34 cellular contexts compared by ENCODE assay signal in the genomic region with DNA sequence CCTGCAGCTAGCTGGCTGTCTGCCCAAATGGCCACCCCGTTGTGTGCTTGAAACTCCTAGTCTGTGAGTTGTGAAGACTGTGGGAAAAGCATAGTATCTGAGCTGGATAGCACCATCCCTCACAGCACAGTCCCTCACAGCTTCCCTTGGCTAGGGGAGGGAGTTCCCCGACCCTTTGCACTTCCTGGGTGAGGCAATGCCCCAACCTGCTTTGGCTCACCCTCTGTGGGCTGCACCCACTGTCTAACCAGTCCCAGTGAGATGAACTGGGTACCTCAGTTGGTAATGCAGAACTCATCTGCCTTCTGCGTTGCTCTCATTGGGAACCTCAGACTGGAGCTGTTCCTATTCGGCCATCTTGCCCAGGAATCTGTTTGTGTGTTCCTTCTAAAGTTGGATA.
"Had no signal": no experiment of that assay in that cellular context is flagged by ENCODE, and none has a peak within 500 bp of the region (broad histone marks: within the 10 kb centered on the region; RNA-seq: fewer than 3 reads in every experiment).

No MANE protein-coding gene starts in this region.

- ATAC-seq: activated CD8-positive, alpha-beta memory T cell treated with anti-CD3 and anti-CD28 coated beads, Interleukin-2, amount 10 ng/mL, durations not matched to agents 7 days and 5 days; activated naive CD4-positive, alpha-beta T cell treated with anti-CD3 and anti-CD28 coated beads, Interleukin-2, amount 50 U/mL, for 72 hours; activated T-helper 17 cell treated with anti-CD3 and anti-CD28 coated beads, Interleukin-2, amount 50 U/mL, for 72 hours had no signal

- H3K27me3 Mint-ChIP-seq: activated CD4-positive, alpha-beta T cell treated with anti-CD3 and anti-CD28 coated beads, Interleukin-2, amount 10 ng/mL, durations not matched to agents 24 days and 14 days; activated CD8-positive, alpha-beta memory T cell treated with anti-CD3 and anti-CD28 coated beads, Interleukin-2, amount 10 ng/mL, durations not matched to agents 7 days and 5 days; activated T-helper 17 cell treated with anti-CD3 and anti-CD28 coated beads, Interleukin-2, amount 50 U/mL, for 72 hours; brain had no signal

- FAIRE-seq: bronchial epithelial cell had no signal

- H3K36me3 ChIP-seq: MG63, WERI-Rb-1 had no signal

- H3K27me3 ChIP-seq: MG63 had no signal

- H3K36me3 Mint-ChIP-seq: activated CD8-positive, alpha-beta memory T cell treated with anti-CD3 and anti-CD28 coated beads, Interleukin-2, amount 10 ng/mL, durations not matched to agents 7 days and 5 days; brain had no signal

- H3K27ac ChIP-seq: WERI-Rb-1 had no signal

- H3K27ac Mint-ChIP-seq: activated CD4-positive, alpha-beta T cell treated with anti-CD3 and anti-CD28 coated beads, Interleukin-2, amount 10 ng/mL, durations not matched to agents 24 days and 14 days; activated CD8-positive, alpha-beta memory T cell treated with anti-CD3 and anti-CD28 coated beads, Interleukin-2, amount 10 ng/mL, durations not matched to agents 7 days and 5 days; activated naive CD4-positive, alpha-beta T cell treated with anti-CD3 and anti-CD28 coated beads, Interleukin-2, amount 50 U/mL, for 72 hours; activated T-cell treated with anti-CD3 and anti-CD28 coated beads, Interleukin-2, amount 50 U/mL, for 72 hours; activated T-helper 17 cell treated with anti-CD3 and anti-CD28 coated beads, Interleukin-2, amount 50 U/mL, for 72 hours; brain had no signal

- H3K4me3 Mint-ChIP-seq: activated CD4-positive, alpha-beta T cell treated with anti-CD3 and anti-CD28 coated beads, Interleukin-2, amount 10 ng/mL, durations not matched to agents 24 days and 14 days; activated CD8-positive, alpha-beta memory T cell treated with anti-CD3 and anti-CD28 coated beads, Interleukin-2, amount 10 ng/mL, durations not matched to agents 7 days and 5 days; activated T-cell treated with anti-CD3 and anti-CD28 coated beads, Interleukin-2, amount 50 U/mL, for 72 hours; activated T-helper 17 cell treated with anti-CD3 and anti-CD28 coated beads, Interleukin-2, amount 50 U/mL, for 72 hours; brain had no signal

- H3K4me1 Mint-ChIP-seq: activated CD4-positive, alpha-beta T cell treated with anti-CD3 and anti-CD28 coated beads, Interleukin-2, amount 10 ng/mL, durations not matched to agents 24 days and 14 days; activated T-helper 17 cell treated with anti-CD3 and anti-CD28 coated beads, Interleukin-2, amount 50 U/mL, for 72 hours had no signal

- DNase-seq: activated CD4-positive, alpha-beta T cell treated with anti-CD3 and anti-CD28 coated beads for 1 hour; activated CD4-positive, alpha-beta T cell treated with anti-CD3 and anti-CD28 coated beads, Interleukin-2, amount 10 ng/mL, durations not matched to agents 24 days and 14 days; activated CD4-positive, alpha-beta T cell treated with anti-CD3 and anti-CD28 coated beads, Interleukin-2, amount 50 U/mL, for 4 hours; activated CD4-positive, CD25-positive, alpha-beta regulatory T cell; activated CD8-positive, alpha-beta memory T cell treated with anti-CD3 and anti-CD28 coated beads for 24 hours; activated CD8-positive, alpha-beta memory T cell treated with anti-CD3 and anti-CD28 coated beads, Interleukin-2, amount 10 ng/mL, durations not matched to agents 7 days and 5 days; activated CD8-positive, alpha-beta memory T cell treated with anti-CD3 and anti-CD28 coated beads, Interleukin-2, amount 50 U/mL, for 48 hours; activated effector memory CD4-positive, alpha-beta T cell treated with anti-CD3 and anti-CD28 coated beads, Interleukin-2, amount 50 U/mL, for 16 hours; activated naive CD4-positive, alpha-beta T cell; anterior cingulate cortex; caudate nucleus; cerebellar nuclear complex; Kasumi-1; KG1; MG63; NCI-H1092; NCI-H1436 treated with DMSO at 0.1 percent for 48 hours; NCI-H1694 treated with DMSO at 0.1 percent for 48 hours; NCI-H2029; NCI-H345; NCI-H524 treated with DMSO at 0.1 percent for 48 hours; NCI-H748 treated with DMSO at 0.1 percent for 48 hours; NK-92 treated with Interleukin-12 subunit alpha and Interleukin-12 subunit beta, amount 100 ng/mL, for 24 hours; Right ventricle myocardium superior; SW 1271; T-helper 1 cell; T-helper 2 cell; T-helper 9 cell; WERI-Rb-1 had no signal

- H3K4me3 ChIP-seq: MG63 had no signal
